ENCODE assay signal across 8 cellular contexts in genomic region chr6:3026811-3027626, GRCh38. TPM values are rescaled to one million over a fixed set of nuclear protein-coding genes. Genes with fewer than 3 reads are reported as not detected.
A peak's percentile ranks its signal among the peaks of the same experiment; 100 is the strongest.
DNase-seq lines count a peak whose midpoint lies in the region; ATAC-seq lines count a peak whose summit lies in the region.

No MANE protein-coding gene starts in this region.

- H3K4me1 Mint-ChIP-seq in activated CD4-positive, alpha-beta memory T cell treated with anti-CD3 and anti-CD28 coated beads for 36 hours (ENCODE audit: low read depth): peaks cover 51% of the 10 kb centered on the region
- peaks cover 34 to 61% (median 42%) of the 10 kb centered on the region in 3 donors for H3K4me1 Mint-ChIP-seq in naive B cell

- no peaks in the 10 kb centered on the region for H4K20me1 ChIP-seq in BLaER1 treated with 17β-estradiol and CSF1 and Interleukin-3, amounts not matched to agents 10 nM and 100 nM

- peaks cover 55 to 67% (median 60%) of the 10 kb centered on the region in 10 experiments for H3K4me1 ChIP-seq in BLaER1 treated with 17β-estradiol and CSF1 and Interleukin-3, amounts not matched to agents 10 nM and 100 nM

- peak overlapping the region; percentile 23 for H3K4me3 Mint-ChIP-seq in activated CD4-positive, alpha-beta memory T cell treated with anti-CD3 and anti-CD28 coated beads for 36 hours
- peak overlapping the region; percentile 68 to 93 (median 87) for H3K4me3 Mint-ChIP-seq in naive B cell

- H3K36me3 ChIP-seq in BLaER1 treated with 17β-estradiol and CSF1 and Interleukin-3, amounts not matched to agents 10 nM and 100 nM: no peaks in the 10 kb centered on the region

- H3K9me3 Mint-ChIP-seq in activated CD4-positive, alpha-beta memory T cell treated with anti-CD3 and anti-CD28 coated beads for 36 hours: peaks cover 3% of the 10 kb centered on the region
- H3K9me3 Mint-ChIP-seq in naive B cell: no peaks in the 10 kb centered on the region

- POLR2A ChIA-PET in activated CD4-positive, alpha-beta memory T cell treated with anti-CD3 and anti-CD28 coated beads for 36 hours (lab: Charles Lee): interaction anchor here (1.1 to 1.5 kb wide), 3 partner anchors 12 to 87 kb away, joined by 3 to 5 read pairs (median 4); no protein-coding TSS in a partner anchor

- H3K27me3 ChIP-seq in BLaER1 treated with 17β-estradiol and CSF1 and Interleukin-3, amounts not matched to agents 10 nM and 100 nM: no peaks in the 10 kb centered on the region

- peaks cover 11% of the 10 kb centered on the region for H3K36me3 Mint-ChIP-seq in activated CD4-positive, alpha-beta memory T cell treated with anti-CD3 and anti-CD28 coated beads for 36 hours
- H3K36me3 Mint-ChIP-seq in naive B cell: no peaks in the 10 kb centered on the region

- H3K27me3 Mint-ChIP-seq in activated CD4-positive, alpha-beta memory T cell treated with anti-CD3 and anti-CD28 coated beads for 36 hours: no peaks in the 10 kb centered on the region
- peaks cover under 1 to 20% (median 18%) of the 10 kb centered on the region in 3 donors for H3K27me3 Mint-ChIP-seq in naive B cell

- H3K9ac ChIP-seq in BLaER1 treated with 17β-estradiol and CSF1 and Interleukin-3, amounts not matched to agents 10 nM and 100 nM: peak overlapping the region; percentile 58 to 84 (median 74); a peak in 21 of 22 replicates

- DNase-seq in activated CD4-positive, alpha-beta memory T cell treated with anti-CD3 and anti-CD28 coated beads for 36 hours: peak; percentile 50
- DNase-seq in naive B cell (peak; percentile 88), DMS 273 treated with DMSO at 0.1 percent for 48 hours (lab: John Stamatoyannopoulos, UW) (no peak), SHP77 (lab: John Stamatoyannopoulos, UW) (no peak), GDM1 (lab: John Stamatoyannopoulos, UW) (no peak)

- ATAC-seq in GM19395 (IDR thresholded peaks at IDR 0.05; ENCODE audit: unreplicated experiment): peak; percentile 78
- peak; percentile 73 for ATAC-seq in HG03354 (IDR thresholded peaks at IDR 0.05; ENCODE audit: poor library complexity, severe bottlenecking, unreplicated experiment)
- peak; percentile 81 to 85 for ATAC-seq in naive B cell (ENCODE audit: low read depth in 2 of 2)

- H3K27ac ChIP-seq in BLaER1 treated with 17β-estradiol and CSF1 and Interleukin-3, amounts not matched to agents 10 nM and 100 nM: peak overlapping the region; percentile 75 to 95 (median 91)

- CTCF ChIA-PET in activated CD4-positive, alpha-beta memory T cell treated with anti-CD3 and anti-CD28 coated beads for 36 hours (lab: Charles Lee): interaction anchor here (0.8 to 5.1 kb wide), 6 partner anchors 18 to 262 kb away, joined by 3 to 37 read pairs (median 4); no protein-coding TSS in a partner anchor

- H3K27ac Mint-ChIP-seq in activated CD4-positive, alpha-beta memory T cell treated with anti-CD3 and anti-CD28 coated beads for 36 hours: peak overlapping the region; percentile 87
- peak overlapping the region; percentile 85 to 99 (median 96) for H3K27ac Mint-ChIP-seq in naive B cell

- intact Hi-C loops in activated CD4-positive, alpha-beta memory T cell treated with anti-CD3 and anti-CD28 coated beads for 36 hours (cut with micrococcal nuclease): no loop called here

- H3K9me3 ChIP-seq in BLaER1 treated with 17β-estradiol and CSF1 and Interleukin-3, amounts not matched to agents 10 nM and 100 nM (replicated peaks in 1 of 11): no peaks in the 10 kb centered on the region

- peak overlapping the region; percentile 78 to 99 (median 94) for H3K4me2 ChIP-seq in BLaER1 treated with 17β-estradiol and CSF1 and Interleukin-3, amounts not matched to agents 10 nM and 100 nM

- peak overlapping the region in 7 of 10 experiments; percentile 5 to 43 (median 34); a peak in 11 of 20 replicates for H3K4me3 ChIP-seq in BLaER1 treated with 17β-estradiol and CSF1 and Interleukin-3, amounts not matched to agents 10 nM and 100 nM

RNA-seq across cellular contexts. Expression of gene NQO2, which starts 27.3 kb away (rescaled TPM):
- 10 to 100 TPM; 36.1 to 38.9 TPM for total RNA-seq in activated CD4-positive, alpha-beta memory T cell treated with anti-CD3 and anti-CD28 coated beads for 36 hours
- polyA plus RNA-seq in naive B cell (ENCODE audit: low read depth in 6 of 6): 10 to 100 TPM in 4 of 6 donors, 1 to 10 TPM in 2; 8.0 to 23.2 (median 14.3) TPM

RNA-seq across cellular contexts. Expression of gene RIPK1, which starts 41.3 kb away (rescaled TPM):
- total RNA-seq in activated CD4-positive, alpha-beta memory T cell treated with anti-CD3 and anti-CD28 coated beads for 36 hours: 10 to 100 TPM; 18.5 to 18.6 TPM
- polyA plus RNA-seq in naive B cell (ENCODE audit: low read depth in 6 of 6): 10 to 100 TPM in 2 of 6 donors, 1 to 10 TPM in 4; 4.8 to 14.1 (median 9.5) TPM

RNA-seq across cellular contexts. Expression of gene SERPINB6, which starts 55.7 kb away (rescaled TPM):
- 10 to 100 TPM; 59.0 to 64.7 TPM for total RNA-seq in activated CD4-positive, alpha-beta memory T cell treated with anti-CD3 and anti-CD28 coated beads for 36 hours
- polyA plus RNA-seq in naive B cell (ENCODE audit: low read depth in 6 of 6): 10 to 100 TPM; 30.2 to 90.6 (median 71.2) TPM

Comparison
In these comparisons a context has a peak if more than half of its experiments do, and no peak if none do; other contexts are left out.
1. DNase-seq: peak in activated CD4-positive, alpha-beta memory T cell treated with anti-CD3 and anti-CD28 coated beads for 36 hours (single experiment) and naive B cell (single experiment); none in DMS 273 treated with DMSO at 0.1 percent for 48 hours (single experiment), SHP77 (0 of 2) and GDM1 (single experiment).
2. Peak in every context shown above with its lines, with median percentiles within 50 percentile points of each other: ATAC-seq.